8 cellular contexts compared by ENCODE assay signal in genomic region chr3:127749787-127750225, GRCh38.
DNase-seq lines count a peak whose midpoint lies in the region; ATAC-seq, FAIRE-seq and TF ChIP-seq lines count a peak whose summit lies in the region.

No MANE protein-coding gene starts in this region.

- no peak for FAIRE-seq in H54 (lab: Jason Lieb, UNC)

- H3K4me3 ChIP-seq in AG04450 (ENCODE audit: low read depth, low read length), result no peak overlapping the region
- H3K4me3 ChIP-seq in thyroid gland (replicated peaks in 1 of 3), result no peak overlapping the region

- H3K27ac ChIP-seq in AG04450 (ENCODE audit: low read depth, low read length) (peak overlapping the region; percentile 82), thyroid gland (no peak overlapping the region)

- DNase-seq in AG04450 (ENCODE audit: low read depth, low spot score) (no peak), RPMI7951 (ENCODE audit: low read depth) (peak; percentile 23), kidney tubule cell (ENCODE audit: low spot score) (peak; percentile 23), H54 (ENCODE audit: insufficient read length, low spot score) (no peak), thyroid gland (no peak), NCI-H510A treated with DMSO at 0.1 percent for 48 hours (lab: John Stamatoyannopoulos, UW) (no peak)
- no peak for DNase-seq in stimulated activated CD4-positive, alpha-beta T cell treated with anti-CD3 and anti-CD28 coated beads, Interleukin-12 subunit alpha, Interleukin-12 subunit beta, amount 100 ng/mL, for 4 hours

- H3K4me1 ChIP-seq in thyroid gland, result peaks cover 12 to 35% of the 10 kb centered on the region in 2 donors

- CTCF ChIA-PET in AG04450 (lab: Charles Lee), result interaction anchor here (1.4 kb wide), 1 partner anchor 53 kb away, joined by 4 read pairs; no protein-coding TSS in a partner anchor

- ATAC-seq in GM18867 (IDR thresholded peaks at IDR 0.05; ENCODE audit: unreplicated experiment), result peak; percentile 2

- no peak for TF ChIP-seq CTCF in AG04450 (IDR thresholded peaks at IDR 0.05; ENCODE audit: low read depth, low read length)
- TF ChIP-seq CTCF in thyroid gland (IDR thresholded peaks at IDR 0.05), result no peak

- intact Hi-C loops in thyroid gland (cut with DNase I), result no loop called here

- no peak for TF ChIP-seq POLR2A in H54 (IDR thresholded peaks at IDR 0.05; ENCODE audit: low read depth, low read length)
- no peak for TF ChIP-seq POLR2A in thyroid gland (IDR thresholded peaks at IDR 0.05)

- no peaks in the 10 kb centered on the region for H3K27me3 ChIP-seq in AG04450 (ENCODE audit: control insufficient read depth, insufficient read depth, low read length)
- no peaks in the 10 kb centered on the region for H3K27me3 ChIP-seq in thyroid gland

- no peaks in the 10 kb centered on the region for H3K36me3 ChIP-seq in thyroid gland

- 84 to 89% methylated on average over 7 of the region's 7 CpGs for WGBS in thyroid gland, 2 donors

- POLR2A ChIA-PET in AG04450 (lab: Yijun Ruan, JAX), result interaction anchor here (0.7 kb wide), 1 partner anchor 13 kb away, joined by 3 read pairs; no protein-coding TSS in a partner anchor

- H3K9me3 ChIP-seq in AG04450 (ENCODE audit: control insufficient read depth, insufficient read depth, low read length) (no peaks in the 10 kb centered on the region), thyroid gland (no peaks in the 10 kb centered on the region)

Comparison
In these comparisons a context has a peak if more than half of its experiments do, and no peak if none do; other contexts are left out.
1. DNase-seq: peak in RPMI7951 (single experiment) and kidney tubule cell (single experiment); none in AG04450 (single experiment), H54 (single experiment), stimulated activated CD4-positive, alpha-beta T cell treated with anti-CD3 and anti-CD28 coated beads, Interleukin-12 subunit alpha, Interleukin-12 subunit beta, amount 100 ng/mL, for 4 hours (single experiment), thyroid gland (0 of 2) and NCI-H510A treated with DMSO at 0.1 percent for 48 hours (single experiment).